Comparison of ENCODE assay signal across 17 cellular contexts in the genomic region with DNA sequence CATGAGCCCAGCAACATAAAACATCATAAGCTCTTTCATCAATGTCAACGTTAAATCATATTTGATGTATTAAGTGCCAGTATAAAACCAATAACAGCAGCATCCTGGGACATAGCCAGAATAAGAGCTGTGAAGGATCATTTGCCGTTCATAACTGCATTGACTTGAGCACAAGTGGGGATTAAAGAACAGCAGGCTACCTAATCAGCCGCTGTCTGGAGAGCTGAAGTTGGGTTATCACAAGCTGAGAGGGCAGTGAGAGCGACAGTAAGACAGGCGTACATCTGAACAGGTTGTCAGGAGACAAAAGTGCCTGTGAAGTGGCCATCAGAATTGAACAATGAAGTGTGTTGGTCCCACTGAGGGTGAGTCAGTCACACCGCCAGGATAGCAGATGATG.
DNase-seq lines count a peak whose midpoint lies in the region; ATAC-seq and TF ChIP-seq lines count a peak whose summit lies in the region.
"Had no signal": no experiment of that assay in that cellular context is flagged by ENCODE, and none has a peak within 500 bp of the region (broad histone marks: within the 10 kb centered on the region; RNA-seq: fewer than 3 reads in every experiment).

No MANE protein-coding gene starts in this region.

- H4K91ac ChIP-seq in H9 (ENCODE audit: insufficient read length, low read depth, low read length), result no peak overlapping the region

- no peak overlapping the region for H3K4me2 ChIP-seq in H9 (ENCODE audit: insufficient read depth, insufficient read length, low read length)
- no peak overlapping the region for H3K4me2 ChIP-seq in GM23248 (ENCODE audit: unreplicated experiment)

- DNase-seq in H9, result no peak
- DNase-seq in NCI-H187 (lab: John Stamatoyannopoulos, UW), result peak; percentile 71 to 83
- DNase-seq in NCI-H345 (lab: John Stamatoyannopoulos, UW), result peak; percentile 93
- peak; percentile 66 for DNase-seq in NCI-H82 (lab: John Stamatoyannopoulos, UW)
- DNase-seq in GM23248, result no peak
- DNase-seq: CD4-positive, alpha-beta T cell; EL; MG63; NCI-H1436 treated with DMSO at 0.1 percent for 48 hours; NCI-H226; PC-3; T-cell had no signal

- no peak overlapping the region for H2BK5ac ChIP-seq in H9 (ENCODE audit: insufficient read length, low read length)

- H2BK20ac ChIP-seq in H9 (ENCODE audit: low read depth, low read length, poor library complexity, severe bottlenecking), result no peak overlapping the region

- peaks cover 12 to 33% (median 25%) of the 10 kb centered on the region in 3 experiments for H3K36me3 Mint-ChIP-seq in H9 (ENCODE audit: insufficient read depth in 1 of 3, low read depth in 3 of 3)
- no peaks in the 10 kb centered on the region for H3K36me3 Mint-ChIP-seq in stimulated activated memory B cell treated with anti-CD40 and anti-IgM and Interleukin-4, amounts not matched to agents 10 μg/mL and 1 μg/mL and 100 μg/mL, for 72 hours
- H3K36me3 Mint-ChIP-seq: T-cell had no signal

- no peak overlapping the region for H3K4ac ChIP-seq in H9 (ENCODE audit: low read depth, low read length)

- no peaks in the 10 kb centered on the region for H3K36me3 ChIP-seq in GM23248 (ENCODE audit: low read depth)
- H3K36me3 ChIP-seq: HAP-1, MG63 had no signal

- H2BK15ac ChIP-seq in H9 (ENCODE audit: low read depth, low read length), result no peak overlapping the region

- in situ Hi-C loops in GM23248 (cut with MboI), result no loop called here

- H3K27ac ChIP-seq in H9 (ENCODE audit: insufficient read length, low read depth, low read length) (no peak overlapping the region), GM23248 (no peak overlapping the region)

- no peaks in the 10 kb centered on the region for H3K9me2 ChIP-seq in GM23248 (ENCODE audit: insufficient read depth)

- H3K9me3 Mint-ChIP-seq in H9, result peaks cover 20 to 30% of the 10 kb centered on the region in 2 experiments
- peaks cover 6% of the 10 kb centered on the region for H3K9me3 Mint-ChIP-seq in stimulated activated memory B cell treated with anti-CD40 and anti-IgM and Interleukin-4, amounts not matched to agents 10 μg/mL and 1 μg/mL and 100 μg/mL, for 72 hours

- H3F3A ChIP-seq in GM23248 (ENCODE audit: insufficient read depth), result no peaks in the 10 kb centered on the region

- H3K9me3 ChIP-seq in H9 (ENCODE audit: control insufficient read depth, low read depth, low read length) (no peaks in the 10 kb centered on the region), GM23248 (ENCODE audit: low read depth) (no peaks in the 10 kb centered on the region)
- H3K9me3 ChIP-seq: MG63 had no signal

- H3K4me3 ChIP-seq in GM23248, result no peak overlapping the region
- H3K4me3 ChIP-seq: HAP-1, MG63 had no signal

- no peak overlapping the region for H3K23ac ChIP-seq in H9 (ENCODE audit: insufficient read length, low read depth, low read length)

- H2BK120ac ChIP-seq in H9 (ENCODE audit: low read depth, low read length, poor library complexity, severe bottlenecking), result no peak overlapping the region

- no peak overlapping the region for H2BK12ac ChIP-seq in H9 (ENCODE audit: insufficient read length, low read depth, low read length)

- H3K4me1 ChIP-seq in H9 (ENCODE audit: insufficient read depth, low read length), result no peaks in the 10 kb centered on the region
- H3K4me1 ChIP-seq in GM23248 (ENCODE audit: insufficient read depth), result peaks cover 15% of the 10 kb centered on the region
- H3K4me1 ChIP-seq: HAP-1 had no signal

- H2AK5ac ChIP-seq in H9 (ENCODE audit: insufficient read length, low read length), result no peak overlapping the region

- no peak overlapping the region for H2AFZ ChIP-seq in H9 (ENCODE audit: low read length)
- no peak overlapping the region for H2AFZ ChIP-seq in GM23248

- H3K23me2 ChIP-seq in H9 (ENCODE audit: insufficient read length, low read depth, low read length, poor library complexity, severe bottlenecking), result no peaks in the 10 kb centered on the region

- H3K79me1 ChIP-seq in H9 (ENCODE audit: insufficient read depth, low read depth, low read length, poor library complexity, severe bottlenecking), result no peaks in the 10 kb centered on the region

- no peak for ATAC-seq in stimulated activated memory B cell treated with anti-CD40 and anti-IgM and Interleukin-4, amounts not matched to agents 10 μg/mL and 1 μg/mL and 100 μg/mL, for 72 hours
- no peak for ATAC-seq in HG03354 (IDR thresholded peaks at IDR 0.05; ENCODE audit: poor library complexity, severe bottlenecking, unreplicated experiment)
- ATAC-seq in GM18867 (IDR thresholded peaks at IDR 0.05; ENCODE audit: unreplicated experiment), result no peak
- ATAC-seq: PC-3, T-cell had no signal

- H3K4me1 Mint-ChIP-seq in H9, result no peaks in the 10 kb centered on the region
- H3K4me1 Mint-ChIP-seq in stimulated activated memory B cell treated with anti-CD40 and anti-IgM and Interleukin-4, amounts not matched to agents 10 μg/mL and 1 μg/mL and 100 μg/mL, for 72 hours, result no peaks in the 10 kb centered on the region
- H3K4me1 Mint-ChIP-seq: B cell, T-cell had no signal

- H3K4me3 Mint-ChIP-seq in H9, result no peak overlapping the region
- H3K4me3 Mint-ChIP-seq in stimulated activated memory B cell treated with anti-CD40 and anti-IgM and Interleukin-4, amounts not matched to agents 10 μg/mL and 1 μg/mL and 100 μg/mL, for 72 hours, result no peak overlapping the region
- H3K4me3 Mint-ChIP-seq: B cell; CD4-positive, alpha-beta T cell; T-cell had no signal

- no peak overlapping the region for H3K18ac ChIP-seq in H9 (ENCODE audit: insufficient read length, low read depth, low read length)

- no CpG with 5 or more reads among the region's 6 CpGs for WGBS in H9 (ENCODE audit: extremely low coverage, insufficient read length, low lambda C conversion rate)
- WGBS in GM23248 (ENCODE audit: low coverage in 1 of 2, low lambda C conversion rate in 2 of 2, missing lambda C conversion rate in 2 of 2), 2 experiments, result 25 to 26% methylated on average over 6 of the region's 6 CpGs

- H3T11ph ChIP-seq in H9 (ENCODE audit: low read length), result no peak overlapping the region

- H3K27me3 ChIP-seq in H9 (ENCODE audit: insufficient read depth, low read length), result no peaks in the 10 kb centered on the region
- H3K27me3 ChIP-seq in GM23248 (replicated peaks; ENCODE audit: insufficient read depth), result no peaks in the 10 kb centered on the region
- H3K27me3 ChIP-seq: MG63 had no signal

- H3K79me2 ChIP-seq in H9 (ENCODE audit: insufficient read depth, low read length), result no peaks in the 10 kb centered on the region
- H3K79me2 ChIP-seq in GM23248 (ENCODE audit: insufficient read depth), result no peaks in the 10 kb centered on the region

- H4K20me1 ChIP-seq in H9 (ENCODE audit: control insufficient read depth, insufficient read depth, insufficient read length) (no peaks in the 10 kb centered on the region), GM23248 (ENCODE audit: insufficient read depth) (no peaks in the 10 kb centered on the region)

- H3K14ac ChIP-seq in H9 (ENCODE audit: insufficient read depth, low read length), result no peak overlapping the region

- no peak overlapping the region for H4K8ac ChIP-seq in H9 (replicated peaks; ENCODE audit: insufficient read length, low read depth, low read length)

- TF ChIP-seq CTCF in H9 (conservative IDR thresholded peaks at IDR 0.05), result no peak

- no peak overlapping the region for H3K56ac ChIP-seq in H9 (ENCODE audit: insufficient read length, low read depth, low read length)

- H3K27ac Mint-ChIP-seq in H9, result no peak overlapping the region
- no peak overlapping the region for H3K27ac Mint-ChIP-seq in stimulated activated memory B cell treated with anti-CD40 and anti-IgM and Interleukin-4, amounts not matched to agents 10 μg/mL and 1 μg/mL and 100 μg/mL, for 72 hours
- H3K27ac Mint-ChIP-seq: B cell; CD4-positive, alpha-beta T cell; T-cell had no signal

- no peak overlapping the region for H4K5ac ChIP-seq in H9 (ENCODE audit: insufficient read length, low read depth, low read length)

- H3K9ac ChIP-seq in H9 (ENCODE audit: extremely low read depth, insufficient read length, low read length), result peak overlapping the region; percentile 33
- H3K9ac ChIP-seq in GM23248, result no peak overlapping the region

- no peaks in the 10 kb centered on the region for H3K27me3 Mint-ChIP-seq in H9 (ENCODE audit: low read depth)
- no peaks in the 10 kb centered on the region for H3K27me3 Mint-ChIP-seq in stimulated activated memory B cell treated with anti-CD40 and anti-IgM and Interleukin-4, amounts not matched to agents 10 μg/mL and 1 μg/mL and 100 μg/mL, for 72 hours
- H3K27me3 Mint-ChIP-seq: B cell; CD4-positive, alpha-beta T cell had no signal

Comparison
In these comparisons a context has a peak if more than half of its experiments do, and no peak if none do; other contexts are left out.
1. DNase-seq: peak in NCI-H187 (2 of 2), NCI-H345 (single experiment) and NCI-H82 (single experiment); none in H9 (single experiment) and GM23248 (single experiment).